Comparison of ENCODE assay signal across 13 cellular contexts in genomic region chr7:64775289-64775688, GRCh38.
"Had no signal": no experiment of that assay in that cellular context is flagged by ENCODE, and none has a peak within 500 bp of the region (broad histone marks: within the 10 kb centered on the region; RNA-seq: fewer than 3 reads in every experiment).

No MANE protein-coding gene starts in this region.

- H3K9me3 Mint-ChIP-seq: activated T-helper 17 cell treated with anti-CD3 and anti-CD28 coated beads, Interleukin-2, amount 50 U/mL, for 72 hours had no signal

- H3K27me3 Mint-ChIP-seq: activated naive CD4-positive, alpha-beta T cell treated with anti-CD3 and anti-CD28 coated beads, Interleukin-2, amount 10 ng/mL, durations not matched to agents 7 days and 5 days; activated T-helper 17 cell treated with anti-CD3 and anti-CD28 coated beads, Interleukin-2, amount 50 U/mL, for 72 hours had no signal

- H3K4me1 Mint-ChIP-seq: activated naive CD4-positive, alpha-beta T cell treated with anti-CD3 and anti-CD28 coated beads, Interleukin-2, amount 10 ng/mL, durations not matched to agents 7 days and 5 days; activated T-helper 17 cell treated with anti-CD3 and anti-CD28 coated beads, Interleukin-2, amount 50 U/mL, for 72 hours; nephron had no signal

- H3K4me3 Mint-ChIP-seq: activated naive CD4-positive, alpha-beta T cell treated with anti-CD3 and anti-CD28 coated beads, Interleukin-2, amount 10 ng/mL, durations not matched to agents 7 days and 5 days; activated T-helper 17 cell treated with anti-CD3 and anti-CD28 coated beads, Interleukin-2, amount 50 U/mL, for 72 hours; nephron had no signal

- H3K27ac Mint-ChIP-seq: activated naive CD4-positive, alpha-beta T cell treated with anti-CD3 and anti-CD28 coated beads, Interleukin-2, amount 10 ng/mL, durations not matched to agents 7 days and 5 days; activated T-helper 17 cell treated with anti-CD3 and anti-CD28 coated beads, Interleukin-2, amount 50 U/mL, for 72 hours; nephron had no signal

- ATAC-seq: activated T-helper 17 cell treated with anti-CD3 and anti-CD28 coated beads, Interleukin-2, amount 50 U/mL, for 72 hours; left ventricle myocardium superior; sciatic nerve; stimulated activated naive CD8-positive, alpha-beta T cell treated with anti-CD3 and anti-CD28 coated beads, Interleukin-15, Interleukin-2, amounts not matched to agents 100 U/mL and 50 U/mL, for 24 hours had no signal

- DNase-seq: activated CD4-positive, alpha-beta T cell treated with anti-CD3 and anti-CD28 coated beads for 4 hours; activated CD8-positive, alpha-beta memory T cell treated with anti-CD3 and anti-CD28 coated beads for 24 hours; activated naive CD4-positive, alpha-beta T cell treated with anti-CD3 and anti-CD28 coated beads, Interleukin-2, amount 10 ng/mL, durations not matched to agents 7 days and 5 days; effector CD4-positive, alpha-beta T cell; left ventricle myocardium superior; mesenchymal stem cell; occipital lobe; stimulated activated CD4-positive, alpha-beta T cell treated with anti-CD3 and anti-CD28 coated beads, Interleukin-12 subunit alpha, Interleukin-12 subunit beta, amount 100 ng/mL, for 4 hours; stimulated activated naive CD8-positive, alpha-beta T cell treated with anti-CD3 and anti-CD28 coated beads, Interleukin-15, Interleukin-2, amounts not matched to agents 100 U/mL and 50 U/mL, for 24 hours; upper lobe of left lung had no signal

- H3K36me3 Mint-ChIP-seq: activated naive CD4-positive, alpha-beta T cell treated with anti-CD3 and anti-CD28 coated beads, Interleukin-2, amount 10 ng/mL, durations not matched to agents 7 days and 5 days had no signal
